26 cellular contexts compared by ENCODE assay signal in genomic region chr7:26459794-26460193, GRCh38.
"Had no signal": no experiment of that assay in that cellular context is flagged by ENCODE, and none has a peak within 500 bp of the region (broad histone marks: within the 10 kb centered on the region; RNA-seq: fewer than 3 reads in every experiment).

No MANE protein-coding gene starts in this region.

- H3K4me3 ChIP-seq: esophagus squamous epithelium, heart right ventricle, lower lobe of right lung, psoas muscle, sigmoid colon, spleen, thoracic aorta, tibial nerve, upper lobe of left lung, uterus had no signal

- H3K36me3 ChIP-seq: esophagus squamous epithelium, heart right ventricle, lower lobe of right lung, sigmoid colon, spleen, thoracic aorta, tibial nerve, upper lobe of left lung, uterus had no signal

- H3K4me1 Mint-ChIP-seq: immature natural killer cell; naive thymus-derived CD4-positive, alpha-beta T cell; stimulated activated memory B cell treated with anti-CD40 and anti-IgM and Interleukin-4, amounts not matched to agents 10 μg/mL and 1 μg/mL and 100 μg/mL, for 72 hours had no signal

- H3K27ac Mint-ChIP-seq: effector memory CD8-positive, alpha-beta T cell; immature natural killer cell; naive thymus-derived CD4-positive, alpha-beta T cell; nephron progenitor cell; stimulated activated memory B cell treated with anti-CD40 and anti-IgM and Interleukin-4, amounts not matched to agents 10 μg/mL and 1 μg/mL and 100 μg/mL, for 72 hours had no signal

- H3K4me1 ChIP-seq: heart right ventricle, lower lobe of right lung, psoas muscle, sigmoid colon, spleen, tibial nerve, upper lobe of left lung, uterus had no signal

- H3K4me3 Mint-ChIP-seq: effector memory CD8-positive, alpha-beta T cell; immature natural killer cell; naive thymus-derived CD4-positive, alpha-beta T cell; nephron progenitor cell; stimulated activated memory B cell treated with anti-CD40 and anti-IgM and Interleukin-4, amounts not matched to agents 10 μg/mL and 1 μg/mL and 100 μg/mL, for 72 hours had no signal

- H3K9me3 Mint-ChIP-seq: effector memory CD8-positive, alpha-beta T cell; immature natural killer cell; stimulated activated memory B cell treated with anti-CD40 and anti-IgM and Interleukin-4, amounts not matched to agents 10 μg/mL and 1 μg/mL and 100 μg/mL, for 72 hours had no signal

- H3K9me3 ChIP-seq: esophagus squamous epithelium, heart right ventricle, lower lobe of right lung, psoas muscle, sigmoid colon, spleen, thoracic aorta, tibial nerve, upper lobe of left lung, uterus had no signal

- H3K36me3 Mint-ChIP-seq: immature natural killer cell; naive thymus-derived CD4-positive, alpha-beta T cell; stimulated activated memory B cell treated with anti-CD40 and anti-IgM and Interleukin-4, amounts not matched to agents 10 μg/mL and 1 μg/mL and 100 μg/mL, for 72 hours had no signal

- ATAC-seq: effector memory CD8-positive, alpha-beta T cell; heart right ventricle; left ventricle myocardium superior; lower lobe of right lung; naive thymus-derived CD4-positive, alpha-beta T cell; psoas muscle; right cardiac atrium; stimulated activated memory B cell treated with anti-CD40 and anti-IgM and Interleukin-4, amounts not matched to agents 10 μg/mL and 1 μg/mL and 100 μg/mL, for 72 hours; stimulated activated naive CD8-positive, alpha-beta T cell treated with anti-CD3 and anti-CD28 coated beads, Interleukin-15, Interleukin-2, amounts not matched to agents 100 U/mL and 50 U/mL, for 24 hours had no signal

- H3K27me3 ChIP-seq: esophagus squamous epithelium, sigmoid colon, tibial nerve, upper lobe of left lung, uterus had no signal

- H3K27ac ChIP-seq: esophagus squamous epithelium, heart right ventricle, lower lobe of right lung, psoas muscle, sigmoid colon, spleen, thoracic aorta, tibial nerve, upper lobe of left lung, uterus had no signal

- DNase-seq: cortex of kidney; effector memory CD8-positive, alpha-beta T cell; erythroblast; esophagus squamous epithelium; foreskin melanocyte; glutamatergic neuron; heart right ventricle; hypothalamus; immature natural killer cell; left ventricle myocardium superior; lower lobe of right lung; naive thymus-derived CD4-positive, alpha-beta T cell; nephron progenitor cell; nucleus accumbens; posterior cingulate gyrus; psoas muscle; right cardiac atrium; sigmoid colon; spleen; stimulated activated CD4-positive, alpha-beta T cell treated with anti-CD3 and anti-CD28 coated beads, Interleukin-4, amount 100 ng/mL, for 4 hours; stimulated activated naive CD8-positive, alpha-beta T cell treated with anti-CD3 and anti-CD28 coated beads, Interleukin-15, Interleukin-2, amounts not matched to agents 100 U/mL and 50 U/mL, for 24 hours; upper lobe of left lung; uterus had no signal
